In genomic region chr12:77608157-77608755, GRCh38 we compare ENCODE assay signal across 28 cellular contexts.
A peak's percentile ranks its signal among the peaks of the same experiment; 100 is the strongest.
DNase-seq lines count a peak whose midpoint lies in the region; ATAC-seq, FAIRE-seq and TF ChIP-seq lines count a peak whose summit lies in the region.
"Had no signal": no experiment of that assay in that cellular context is flagged by ENCODE, and none has a peak within 500 bp of the region (broad histone marks: within the 10 kb centered on the region; RNA-seq: fewer than 3 reads in every experiment).

No MANE protein-coding gene starts in this region.

- H3K4me1 Mint-ChIP-seq in nephron = peaks cover 44% of the 10 kb centered on the region
- H3K4me1 Mint-ChIP-seq in naive thymus-derived CD8-positive, alpha-beta T cell = no peaks in the 10 kb centered on the region

- DNase-seq in Ammon's horn (ENCODE audit: low spot score) = peak; percentile 30
- peak; percentile 89 for DNase-seq in NCI-H446 treated with DMSO at 0.1 percent for 48 hours (lab: John Stamatoyannopoulos, UW)
- no peak for DNase-seq in NCI-H2081 treated with DMSO at 0.1 percent for 48 hours (lab: John Stamatoyannopoulos, UW)
- DNase-seq in kidney glomerular epithelial cell (lab: John Stamatoyannopoulos, UW) = no peak
- DNase-seq in naive thymus-derived CD8-positive, alpha-beta T cell = no peak
- DNase-seq: activated CD4-positive, alpha-beta T cell treated with anti-CD3 and anti-CD28 coated beads for 4 hours; activated CD8-positive, alpha-beta T cell treated with anti-CD3 and anti-CD28 coated beads, Interleukin-2, amount 10 ng/mL, durations not matched to agents 7 days and 5 days; activated naive CD4-positive, alpha-beta T cell treated with anti-CD3 and anti-CD28 coated beads, Interleukin-2, amount 50 U/mL, for 16 hours; activated T-cell treated with anti-CD3 and anti-CD28 coated beads for 4 hours; amniotic stem cell; brain microvascular endothelial cell; GF-D8; GM23248; head of caudate nucleus; islet precursor cell; left ventricle myocardium superior; MV-4-11; NCI-H146; NCI-H510A treated with DMSO at 0.1 percent for 48 hours; NK-92 treated with Interleukin-12 subunit alpha and Interleukin-12 subunit beta, amount 100 ng/mL, for 24 hours; right lobe of liver; stimulated activated CD4-positive, alpha-beta T cell treated with anti-CD3 and anti-CD28 coated beads, Interleukin-12 subunit alpha, Interleukin-12 subunit beta, amount 100 ng/mL, for 4 hours; stimulated activated CD4-positive, alpha-beta T cell treated with anti-CD3 and anti-CD28 coated beads, Interleukin-4, amount 100 ng/mL, for 1 hour; stomach had no signal

- H3K27me3 Mint-ChIP-seq in nephron (ENCODE audit: low read depth) = no peaks in the 10 kb centered on the region
- H3K27me3 Mint-ChIP-seq in naive thymus-derived CD8-positive, alpha-beta T cell = no peaks in the 10 kb centered on the region

- TF ChIP-seq CTCF in nephron (IDR thresholded peaks at IDR 0.05; ENCODE audit: unreplicated experiment in 3 of 3) = no peak

- no peaks in the 10 kb centered on the region for H3K36me3 Mint-ChIP-seq in nephron (ENCODE audit: low read depth)
- no peaks in the 10 kb centered on the region for H3K36me3 Mint-ChIP-seq in naive thymus-derived CD8-positive, alpha-beta T cell

- peak overlapping the region; percentile 27 to 94 (median 78) for H3K27ac Mint-ChIP-seq in nephron
- H3K27ac Mint-ChIP-seq in naive thymus-derived CD8-positive, alpha-beta T cell = no peak overlapping the region
- H3K27ac Mint-ChIP-seq: activated CD8-positive, alpha-beta T cell treated with anti-CD3 and anti-CD28 coated beads, Interleukin-2, amount 10 ng/mL, durations not matched to agents 7 days and 5 days; activated T-helper 2 cell treated with anti-CD3 and anti-CD28 coated beads, Interferon-gamma antibody, Interleukin-2, Interleukin-4, amounts not matched to agents 10 μg/mL and 5 μg/mL and 100 μg/mL, durations not matched to agents 14 hours and 24 hours and 36 hours had no signal

- no peak for ATAC-seq in GM19035 (IDR thresholded peaks at IDR 0.05; ENCODE audit: unreplicated experiment)
- ATAC-seq in naive thymus-derived CD8-positive, alpha-beta T cell = no peak
- ATAC-seq: activated CD8-positive, alpha-beta T cell treated with anti-CD3 and anti-CD28 coated beads, Interleukin-2, amount 10 ng/mL, durations not matched to agents 7 days and 5 days; left ventricle myocardium superior; right lobe of liver had no signal

- peak; percentile 75 for FAIRE-seq in endometrium (lab: Jason Lieb, UNC)

- POLR2A ChIA-PET in naive thymus-derived CD8-positive, alpha-beta T cell (lab: Charles Lee) = no interaction called here

- peak overlapping the region in 1 of 3 experiments; percentile 2 for H3K4me3 Mint-ChIP-seq in nephron
- no peak overlapping the region for H3K4me3 Mint-ChIP-seq in naive thymus-derived CD8-positive, alpha-beta T cell
- H3K4me3 Mint-ChIP-seq: activated CD8-positive, alpha-beta T cell treated with anti-CD3 and anti-CD28 coated beads, Interleukin-2, amount 10 ng/mL, durations not matched to agents 7 days and 5 days had no signal

- H3K9me3 Mint-ChIP-seq in nephron = no peaks in the 10 kb centered on the region
- H3K9me3 Mint-ChIP-seq in naive thymus-derived CD8-positive, alpha-beta T cell = peaks cover 0 to 7% (median 3%) of the 10 kb centered on the region in 9 donors

Comparison
In these comparisons a context has a peak if more than half of its experiments do, and no peak if none do; other contexts are left out.
1. DNase-seq: peak in Ammon's horn (single experiment) and NCI-H446 treated with DMSO at 0.1 percent for 48 hours (single experiment); none in NCI-H2081 treated with DMSO at 0.1 percent for 48 hours (single experiment), kidney glomerular epithelial cell (single experiment) and naive thymus-derived CD8-positive, alpha-beta T cell (0 of 10).
2. H3K27ac Mint-ChIP-seq: peak in nephron (3 of 3); none in naive thymus-derived CD8-positive, alpha-beta T cell (0 of 10).